34 cellular contexts compared by ENCODE assay signal in the genomic region with DNA sequence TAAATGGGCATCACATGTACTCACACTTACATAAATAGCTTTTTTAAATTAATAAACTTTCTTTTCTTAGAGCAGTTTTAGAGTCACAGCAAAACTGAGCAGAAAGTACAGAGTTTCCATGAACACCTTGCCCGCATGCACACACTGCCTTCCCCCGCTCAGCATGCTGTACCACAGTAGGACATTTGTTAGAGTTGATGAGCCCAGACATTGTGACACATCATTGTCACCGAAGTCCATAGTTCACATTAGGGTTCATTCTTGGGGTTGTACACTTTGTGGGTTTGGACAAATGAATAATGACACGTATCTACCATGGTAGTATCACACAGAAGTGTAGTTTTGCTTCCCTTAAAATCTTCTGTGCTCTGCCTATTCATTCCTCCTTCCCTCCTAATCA.
"Had no signal": no experiment of that assay in that cellular context is flagged by ENCODE, and none has a peak within 500 bp of the region (broad histone marks: within the 10 kb centered on the region; RNA-seq: fewer than 3 reads in every experiment).

No MANE protein-coding gene starts in this region.

- ATAC-seq: activated CD8-positive, alpha-beta memory T cell treated with anti-CD3 and anti-CD28 coated beads, Interleukin-2, amount 10 ng/mL, durations not matched to agents 7 days and 5 days; activated CD8-positive, alpha-beta T cell treated with anti-CD3 and anti-CD28 coated beads, Interleukin-2, amount 10 ng/mL, durations not matched to agents 7 days and 5 days; activated naive CD8-positive, alpha-beta T cell treated with anti-CD3 and anti-CD28 coated beads, Interleukin-2, amount 50 U/mL, for 24 hours; body of pancreas had no signal

- H3K4me3 ChIP-seq: body of pancreas, breast epithelium had no signal

- H3K4me3 Mint-ChIP-seq: activated B cell treated with CpG ODN at 0.5 μM for 24 hours; activated CD4-positive, alpha-beta memory T cell treated with anti-CD3 and anti-CD28 coated beads, Interleukin-2, amount 10 ng/mL, durations not matched to agents 7 days and 5 days; activated CD4-positive, alpha-beta T cell treated with anti-CD3 and anti-CD28 coated beads, Interleukin-2, amount 10 ng/mL, durations not matched to agents 7 days and 5 days; activated CD8-positive, alpha-beta memory T cell treated with anti-CD3 and anti-CD28 coated beads, Interleukin-2, amount 10 ng/mL, durations not matched to agents 7 days and 5 days; activated CD8-positive, alpha-beta T cell treated with anti-CD3 and anti-CD28 coated beads, Interleukin-2, amount 10 ng/mL, durations not matched to agents 7 days and 5 days; activated naive CD4-positive, alpha-beta T cell treated with anti-CD3 and anti-CD28 coated beads, Interleukin-2, amount 10 ng/mL, durations not matched to agents 7 days and 5 days; activated naive CD4-positive, alpha-beta T cell treated with anti-CD3 and anti-CD28 coated beads, Interleukin-2, amount 50 U/mL, for 24 hours; activated naive CD8-positive, alpha-beta T cell; activated naive CD8-positive, alpha-beta T cell treated with anti-CD3 and anti-CD28 coated beads, Interleukin-2, amount 10 ng/mL, durations not matched to agents 7 days and 5 days; activated naive CD8-positive, alpha-beta T cell treated with anti-CD3 and anti-CD28 coated beads, Interleukin-2, amount 50 U/mL, for 24 hours; activated T-cell treated with anti-CD3 and anti-CD28 coated beads, Interleukin-2, amount 50 U/mL, for 24 hours; T-helper 1 cell treated with Interleukin-12 subunit alpha and Interleukin-12 subunit beta and Interleukin-4 antibody, amounts not matched to agents 30 μg/mL and 1 μg/mL, for 36 hours; T-helper 2 cell treated with Interferon-gamma antibody and Interleukin-4, amounts not matched to agents 5 μg/mL and 100 μg/mL, for 36 hours had no signal

- H3K4me1 ChIP-seq: breast epithelium had no signal

- H3K27ac ChIP-seq: body of pancreas, brain microvascular endothelial cell, breast epithelium, VCaP had no signal

- H3K4me1 Mint-ChIP-seq: activated B cell treated with CpG ODN at 0.5 μM for 24 hours; activated CD4-positive, alpha-beta T cell treated with anti-CD3 and anti-CD28 coated beads, Interleukin-2, amount 10 ng/mL, durations not matched to agents 7 days and 5 days; activated naive CD4-positive, alpha-beta T cell treated with anti-CD3 and anti-CD28 coated beads, Interleukin-2, amount 10 ng/mL, durations not matched to agents 7 days and 5 days; activated naive CD4-positive, alpha-beta T cell treated with anti-CD3 and anti-CD28 coated beads, Interleukin-2, amount 50 U/mL, for 24 hours; activated naive CD8-positive, alpha-beta T cell treated with anti-CD3 and anti-CD28 coated beads, Interleukin-2, amount 10 ng/mL, durations not matched to agents 7 days and 5 days; activated naive CD8-positive, alpha-beta T cell treated with anti-CD3 and anti-CD28 coated beads, Interleukin-2, amount 50 U/mL, for 24 hours had no signal

- H3K27me3 Mint-ChIP-seq: activated B cell treated with CpG ODN at 0.5 μM for 24 hours; activated CD4-positive, alpha-beta memory T cell treated with anti-CD3 and anti-CD28 coated beads, Interleukin-2, amount 10 ng/mL, durations not matched to agents 7 days and 5 days; activated CD4-positive, alpha-beta T cell treated with anti-CD3 and anti-CD28 coated beads, Interleukin-2, amount 10 ng/mL, durations not matched to agents 7 days and 5 days; activated CD8-positive, alpha-beta memory T cell treated with anti-CD3 and anti-CD28 coated beads, Interleukin-2, amount 10 ng/mL, durations not matched to agents 7 days and 5 days; activated naive CD4-positive, alpha-beta T cell treated with anti-CD3 and anti-CD28 coated beads, Interleukin-2, amount 10 ng/mL, durations not matched to agents 7 days and 5 days; activated naive CD4-positive, alpha-beta T cell treated with anti-CD3 and anti-CD28 coated beads, Interleukin-2, amount 50 U/mL, for 24 hours; activated naive CD8-positive, alpha-beta T cell; activated naive CD8-positive, alpha-beta T cell treated with anti-CD3 and anti-CD28 coated beads, Interleukin-2, amount 10 ng/mL, durations not matched to agents 7 days and 5 days; activated naive CD8-positive, alpha-beta T cell treated with anti-CD3 and anti-CD28 coated beads, Interleukin-2, amount 50 U/mL, for 24 hours; activated T-cell treated with anti-CD3 and anti-CD28 coated beads, Interleukin-2, amount 50 U/mL, for 24 hours had no signal

- H3K27me3 ChIP-seq: body of pancreas, brain microvascular endothelial cell, breast epithelium had no signal

- DNase-seq: activated B cell treated with CpG ODN at 0.5 μM for 24 hours; activated CD4-positive, alpha-beta memory T cell treated with anti-CD3 and anti-CD28 coated beads, Interleukin-2, amount 10 ng/mL, durations not matched to agents 7 days and 5 days; activated CD4-positive, alpha-beta T cell treated with anti-CD3 and anti-CD28 coated beads for 4 hours; activated CD4-positive, alpha-beta T cell treated with anti-CD3 and anti-CD28 coated beads, Interleukin-2, amount 10 ng/mL, durations not matched to agents 7 days and 5 days; activated CD4-positive, alpha-beta T cell treated with anti-CD3 and anti-CD28 coated beads, Interleukin-2, amount 50 U/mL, for 48 hours; activated CD4-positive, CD25-positive, alpha-beta regulatory T cell treated with anti-CD3 and anti-CD28 coated beads, Interleukin-2, amount 50 U/mL, for 72 hours; activated CD8-positive, alpha-beta memory T cell treated with anti-CD3 and anti-CD28 coated beads for 24 hours; activated CD8-positive, alpha-beta memory T cell treated with anti-CD3 and anti-CD28 coated beads, Interleukin-2, amount 10 ng/mL, durations not matched to agents 7 days and 5 days; activated CD8-positive, alpha-beta memory T cell treated with anti-CD3 and anti-CD28 coated beads, Interleukin-2, amount 50 U/mL, for 48 hours; activated CD8-positive, alpha-beta T cell treated with anti-CD3 and anti-CD28 coated beads, Interleukin-2, amount 10 ng/mL, durations not matched to agents 7 days and 5 days; activated effector memory CD4-positive, alpha-beta T cell treated with Interleukin-2 at 50 U/mL for 16 hours; activated gamma-delta T cell; activated naive CD4-positive, alpha-beta T cell treated with anti-CD3 and anti-CD28 coated beads, Interleukin-2, amount 10 ng/mL, durations not matched to agents 7 days and 5 days; activated naive CD4-positive, alpha-beta T cell treated with Interleukin-2 at 50 U/mL for 16 hours; activated naive CD8-positive, alpha-beta T cell treated with anti-CD3 and anti-CD28 coated beads, Interleukin-2, amount 10 ng/mL, durations not matched to agents 7 days and 5 days; activated naive CD8-positive, alpha-beta T cell treated with anti-CD3 and anti-CD28 coated beads, Interleukin-2, amount 50 U/mL, for 24 hours; activated T-cell treated with anti-CD3 and anti-CD28 coated beads, Interleukin-2, amount 50 U/mL, for 24 hours; activated T-cell treated with anti-CD3 and anti-CD28 coated beads, Interleukin-2, amount 50 U/mL, for 48 hours; amniotic stem cell; aorta; body of pancreas; brain microvascular endothelial cell; central memory CD4-positive, alpha-beta T cell; T-helper 1 cell; T-helper 9 cell had no signal

- H3K27ac Mint-ChIP-seq: activated B cell treated with CpG ODN at 0.5 μM for 24 hours; activated CD4-positive, alpha-beta memory T cell treated with anti-CD3 and anti-CD28 coated beads, Interleukin-2, amount 10 ng/mL, durations not matched to agents 7 days and 5 days; activated CD4-positive, alpha-beta T cell treated with anti-CD3 and anti-CD28 coated beads, Interleukin-2, amount 10 ng/mL, durations not matched to agents 7 days and 5 days; activated CD8-positive, alpha-beta memory T cell treated with anti-CD3 and anti-CD28 coated beads, Interleukin-2, amount 10 ng/mL, durations not matched to agents 7 days and 5 days; activated CD8-positive, alpha-beta T cell treated with anti-CD3 and anti-CD28 coated beads, Interleukin-2, amount 10 ng/mL, durations not matched to agents 7 days and 5 days; activated naive CD4-positive, alpha-beta T cell treated with anti-CD3 and anti-CD28 coated beads, Interleukin-2, amount 10 ng/mL, durations not matched to agents 7 days and 5 days; activated naive CD4-positive, alpha-beta T cell treated with anti-CD3 and anti-CD28 coated beads, Interleukin-2, amount 50 U/mL, for 24 hours; activated naive CD8-positive, alpha-beta T cell; activated naive CD8-positive, alpha-beta T cell treated with anti-CD3 and anti-CD28 coated beads, Interleukin-2, amount 10 ng/mL, durations not matched to agents 7 days and 5 days; activated naive CD8-positive, alpha-beta T cell treated with anti-CD3 and anti-CD28 coated beads, Interleukin-2, amount 50 U/mL, for 24 hours; activated T-cell treated with anti-CD3 and anti-CD28 coated beads, Interleukin-2, amount 50 U/mL, for 24 hours; activated T-helper 2 cell treated with anti-CD3 and anti-CD28 coated beads, Interferon-gamma antibody, Interleukin-2, Interleukin-4, amounts not matched to agents 10 μg/mL and 5 μg/mL and 100 μg/mL, durations not matched to agents 14 hours and 24 hours and 36 hours; T-helper 1 cell treated with Interleukin-12 subunit alpha and Interleukin-12 subunit beta and Interleukin-4 antibody, amounts not matched to agents 30 μg/mL and 1 μg/mL, for 36 hours; T-helper 2 cell treated with Interferon-gamma antibody and Interleukin-4, amounts not matched to agents 5 μg/mL and 100 μg/mL, for 36 hours had no signal

- H3K9me3 ChIP-seq: body of pancreas, breast epithelium had no signal

- FAIRE-seq: astrocyte, TTC549 had no signal

- H3K9me3 Mint-ChIP-seq: activated B cell treated with CpG ODN at 0.5 μM for 24 hours; activated CD4-positive, alpha-beta memory T cell treated with anti-CD3 and anti-CD28 coated beads, Interleukin-2, amount 10 ng/mL, durations not matched to agents 7 days and 5 days; activated CD4-positive, alpha-beta T cell treated with anti-CD3 and anti-CD28 coated beads, Interleukin-2, amount 10 ng/mL, durations not matched to agents 7 days and 5 days; activated naive CD4-positive, alpha-beta T cell treated with anti-CD3 and anti-CD28 coated beads, Interleukin-2, amount 10 ng/mL, durations not matched to agents 7 days and 5 days; activated naive CD4-positive, alpha-beta T cell treated with anti-CD3 and anti-CD28 coated beads, Interleukin-2, amount 50 U/mL, for 24 hours; activated naive CD8-positive, alpha-beta T cell treated with anti-CD3 and anti-CD28 coated beads, Interleukin-2, amount 10 ng/mL, durations not matched to agents 7 days and 5 days; activated naive CD8-positive, alpha-beta T cell treated with anti-CD3 and anti-CD28 coated beads, Interleukin-2, amount 50 U/mL, for 24 hours; activated T-cell treated with anti-CD3 and anti-CD28 coated beads, Interleukin-2, amount 50 U/mL, for 24 hours; activated T-helper 2 cell treated with anti-CD3 and anti-CD28 coated beads, Interferon-gamma antibody, Interleukin-2, Interleukin-4, amounts not matched to agents 10 μg/mL and 5 μg/mL and 100 μg/mL, durations not matched to agents 14 hours and 24 hours and 36 hours; T-helper 1 cell treated with Interleukin-12 subunit alpha and Interleukin-12 subunit beta and Interleukin-4 antibody, amounts not matched to agents 30 μg/mL and 1 μg/mL, for 36 hours; T-helper 2 cell treated with Interferon-gamma antibody and Interleukin-4, amounts not matched to agents 5 μg/mL and 100 μg/mL, for 36 hours had no signal
